27 cellular contexts compared by ENCODE assay signal in the genomic region with DNA sequence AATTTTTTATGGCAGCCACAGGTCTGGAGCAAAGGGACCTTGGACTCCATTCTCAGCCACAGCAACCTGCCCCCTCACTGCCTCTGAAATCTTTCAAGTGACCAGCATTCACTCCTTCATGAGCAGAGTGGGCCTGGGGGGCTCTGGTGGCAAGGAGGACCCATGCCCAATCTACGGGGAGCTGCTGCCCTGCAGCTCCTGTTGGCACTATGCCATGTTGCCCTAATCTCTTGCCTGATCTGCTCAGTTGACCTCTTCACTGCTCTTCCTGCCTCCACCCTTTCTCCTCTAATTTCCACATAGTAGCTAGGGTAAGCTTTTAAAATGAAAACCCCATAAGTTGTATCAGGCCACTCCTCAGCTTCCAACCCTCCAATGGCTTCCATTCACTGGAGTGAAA. TPM values are rescaled to one million over a fixed set of nuclear protein-coding genes. Genes with fewer than 3 reads are reported as not detected.
DNase-seq lines count a peak whose midpoint lies in the region; ATAC-seq, FAIRE-seq and TF ChIP-seq lines count a peak whose summit lies in the region.
"Had no signal": no experiment of that assay in that cellular context is flagged by ENCODE, and none has a peak within 500 bp of the region (broad histone marks: within the 10 kb centered on the region; RNA-seq: fewer than 3 reads in every experiment).

No MANE protein-coding gene starts in this region.

- no peak overlapping the region for H3K4me3 Mint-ChIP-seq in activated T-cell treated with anti-CD3 and anti-CD28 coated beads, Interleukin-2, amount 50 U/mL, for 4 hours
- H3K4me3 Mint-ChIP-seq: CD14-positive monocyte had no signal

- TF ChIP-seq RAD21 in K562 (CRISPR knock-in tag; conservative IDR thresholded peaks at IDR 0.05 in 1 of 2, IDR thresholded peaks at IDR 0.05 in 1 of 2), result no peak

- no peaks in the 10 kb centered on the region for H3K79me2 ChIP-seq in Karpas-422 (ENCODE audit: low read length)
- peaks cover 23% of the 10 kb centered on the region for H3K79me2 ChIP-seq in K562 (ENCODE audit: control insufficient read depth, insufficient read depth, low read length)

- POLR2A ChIA-PET in K562 (lab: Yijun Ruan, JAX), result no interaction called here

- no peak for TF ChIP-seq EP300 in K562 (IDR thresholded peaks at IDR 0.05; ENCODE audit: low read length)

- TF ChIP-seq CTCF in K562 (IDR thresholded peaks at IDR 0.05 in 2 of 3, conservative IDR thresholded peaks at IDR 0.05 in 1 of 3; ENCODE audit: insufficient read depth in 2 of 3, low read depth in 1 of 3, low read length in 3 of 3), result no peak

- in situ Hi-C loops in K562 (cut with MboI), result no loop called here

- H3K4me2 ChIP-seq in Karpas-422 (ENCODE audit: low read depth, low read length, poor library complexity, severe bottlenecking) (no peak overlapping the region), K562 (ENCODE audit: insufficient read depth, low read length) (peak overlapping the region; percentile 3; the same call in 1 of the 2 replicates)
- H3K4me2 ChIP-seq: A549 had no signal

- no peaks in the 10 kb centered on the region for H4K20me1 ChIP-seq in Karpas-422 (ENCODE audit: insufficient read depth, low read depth, low read length)
- peaks cover 11% of the 10 kb centered on the region; the same call in 1 of the 2 replicates for H4K20me1 ChIP-seq in K562 (replicated peaks; ENCODE audit: control insufficient read depth, insufficient read depth, low read length)

- H3K27me3 Mint-ChIP-seq in activated T-cell treated with anti-CD3 and anti-CD28 coated beads, Interleukin-2, amount 50 U/mL, for 4 hours (ENCODE audit: low read depth), result no peaks in the 10 kb centered on the region
- H3K27me3 Mint-ChIP-seq: CD4-positive, alpha-beta T cell had no signal

- no peak for TF ChIP-seq POLR2A in K562 (conservative IDR thresholded peaks at IDR 0.05)

- peaks cover 37% of the 10 kb centered on the region for H3K4me1 Mint-ChIP-seq in activated T-cell treated with anti-CD3 and anti-CD28 coated beads, Interleukin-2, amount 50 U/mL, for 4 hours (ENCODE audit: low read depth)

- H3K9me3 Mint-ChIP-seq in activated T-cell treated with anti-CD3 and anti-CD28 coated beads, Interleukin-2, amount 50 U/mL, for 4 hours, result peaks cover 7% of the 10 kb centered on the region
- H3K9me3 Mint-ChIP-seq: CD4-positive, alpha-beta T cell had no signal

- H3K27ac ChIP-seq in Karpas-422 (ENCODE audit: low read length) (no peak overlapping the region), K562 (ENCODE audit: extremely low read depth, low read depth, low read length) (peak overlapping the region; percentile 1; the same call in 2 of the 3 replicates)
- H3K27ac ChIP-seq: A549; BLaER1 treated with 17β-estradiol and CSF1 and Interleukin-3, amounts not matched to agents 10 nM and 100 nM; GM23248 had no signal

- CTCF ChIA-PET in K562 (lab: Yijun Ruan, JAX; ENCODE audit: low intra/inter-chr PET ratio), result no interaction called here

- 44% methylated on average over 1 of the region's 1 CpG for WGBS in K562 (ENCODE audit: insufficient coverage, low coverage, missing lambda C conversion rate)

- H3K9me1 ChIP-seq in K562 (ENCODE audit: control insufficient read depth, insufficient read depth, low read length), result no peaks in the 10 kb centered on the region

- H3K27me3 ChIP-seq in Karpas-422 (ENCODE audit: low read length) (peaks cover 6% of the 10 kb centered on the region), K562 (ENCODE audit: control insufficient read depth in 2 of 2, insufficient read depth in 2 of 2, low read length in 2 of 2) (no peaks in the 10 kb centered on the region)

- no TSS peak for BruUV-seq in K562 (replicated peaks; lab: Mats Ljungman, UMichigan)

- peaks cover 3% of the 10 kb centered on the region for H3K36me3 Mint-ChIP-seq in activated T-cell treated with anti-CD3 and anti-CD28 coated beads, Interleukin-2, amount 50 U/mL, for 4 hours (ENCODE audit: insufficient read depth)

- H3K4me1 ChIP-seq in Karpas-422 (ENCODE audit: low read length), result peaks cover 25% of the 10 kb centered on the region
- peaks cover 27% of the 10 kb centered on the region in 2 experiments for H3K4me1 ChIP-seq in K562 (replicated peaks in 1 of 2; ENCODE audit: control insufficient read depth in 2 of 2, insufficient read depth in 2 of 2, low read length in 2 of 2)
- H3K4me1 ChIP-seq: A549, BE2C had no signal

- no peak overlapping the region for H3K9ac ChIP-seq in Karpas-422 (ENCODE audit: low read length)
- H3K9ac ChIP-seq in K562 (ENCODE audit: insufficient read depth in 1 of 2, low read depth in 2 of 2, low read length in 2 of 2), result peak overlapping the region in 1 of 2 experiments; percentile 31; a peak in 2 of 4 replicates
- H3K9ac ChIP-seq: BLaER1 treated with 17β-estradiol and CSF1 and Interleukin-3, amounts not matched to agents 10 nM and 100 nM; GM23248 had no signal

- H3K9me3 ChIP-seq in Karpas-422 (ENCODE audit: low read length), result peaks cover 3% of the 10 kb centered on the region
- 0 out of 2 replicates have a peak, but pooled peaks cover 4% of the 10 kb centered on the region for H3K9me3 ChIP-seq in K562 (replicated peaks; ENCODE audit: control insufficient read depth, insufficient read depth, low read depth, low read length)
- H3K9me3 ChIP-seq: BE2C had no signal

- H2AFZ ChIP-seq in Karpas-422 (ENCODE audit: low read length), result no peak overlapping the region
- peak overlapping the region; percentile 64 for H2AFZ ChIP-seq in K562 (ENCODE audit: low read depth, low read length)
- H2AFZ ChIP-seq: GM23248 had no signal

- H3K36me3 ChIP-seq in Karpas-422 (ENCODE audit: insufficient read depth, low read length) (no peaks in the 10 kb centered on the region), K562 (ENCODE audit: control insufficient read depth, insufficient read depth, low read length) (peaks cover 5% of the 10 kb centered on the region; the same call in 2 of the 3 replicates)
- H3K36me3 ChIP-seq: BE2C; BLaER1 treated with 17β-estradiol and CSF1 and Interleukin-3, amounts not matched to agents 10 nM and 100 nM had no signal

- intact Hi-C loops in K562 (cut with micrococcal nuclease), result no loop called here

- FAIRE-seq in K562 (lab: Jason Lieb, UNC), result no peak
- FAIRE-seq: A549, D721Med, GM12878, GM19239, H1 had no signal

- H3K4me3 ChIP-seq in Karpas-422 (ENCODE audit: low read length) (no peak overlapping the region), K562 (no peak overlapping the region)
- H3K4me3 ChIP-seq: A549; BLaER1 treated with 17β-estradiol and CSF1 and Interleukin-3, amounts not matched to agents 10 nM and 100 nM; GM12878; GM23248 had no signal

- no peak for ATAC-seq in K562
- ATAC-seq in activated T-cell treated with anti-CD3 and anti-CD28 coated beads, Interleukin-2, amount 50 U/mL, for 4 hours, result no peak
- ATAC-seq: A549, GM12878 had no signal

- H3K9me2 ChIP-seq in Karpas-422 (replicated peaks; ENCODE audit: insufficient read depth, low read length), result no peaks in the 10 kb centered on the region

- DNase-seq in activated CD8-positive, alpha-beta memory T cell treated with anti-CD3 and anti-CD28 coated beads, Interleukin-2, amount 50 U/mL, for 48 hours, result peak; percentile 42
- DNase-seq in activated CD8-positive, alpha-beta memory T cell treated with anti-CD3 and anti-CD28 coated beads for 24 hours, result no peak
- DNase-seq in Karpas-422, result peak; percentile 25
- DNase-seq in K562 (ENCODE audit: extremely low read depth in 1 of 4, low spot score in 3 of 4), result no peak
- no peak for DNase-seq in activated T-cell treated with anti-CD3 and anti-CD28 coated beads, Interleukin-2, amount 50 U/mL, for 4 hours
- no peak for DNase-seq in cerebellum (ENCODE audit: low spot score)
- DNase-seq in dermis blood vessel endothelial cell, result no peak
- DNase-seq: 8988T; ACHN; AML-193; BE2C; CD4-positive, alpha-beta T cell; CD8-positive, alpha-beta memory T cell; DMS 273 treated with DMSO at 0.1 percent for 48 hours; DMS79; EL; GDM1; GM23248; H7; HCEC 1CT had no signal

TF ChIP-seq in K562, 482 proteins besides CTCF, POLR2A, EP300 and RAD21 (continues in another document):
- TF ChIP-seq NELFE (IDR thresholded peaks at IDR 0.05; ENCODE audit: insufficient read depth, insufficient read length) (no peak), DACH1 (IDR thresholded peaks at IDR 0.05; ENCODE audit: partially characterized antibody) (no peak), ESRRA (IDR thresholded peaks at IDR 0.05; ENCODE audit: borderline replicate concordance, low read depth) (0 out of 2 replicates have a peak, but pooled peaks have one; percentile 20), KDM1A (IDR thresholded peaks at IDR 0.05) (no peak)
- TF ChIP-seq, protein P1, sequence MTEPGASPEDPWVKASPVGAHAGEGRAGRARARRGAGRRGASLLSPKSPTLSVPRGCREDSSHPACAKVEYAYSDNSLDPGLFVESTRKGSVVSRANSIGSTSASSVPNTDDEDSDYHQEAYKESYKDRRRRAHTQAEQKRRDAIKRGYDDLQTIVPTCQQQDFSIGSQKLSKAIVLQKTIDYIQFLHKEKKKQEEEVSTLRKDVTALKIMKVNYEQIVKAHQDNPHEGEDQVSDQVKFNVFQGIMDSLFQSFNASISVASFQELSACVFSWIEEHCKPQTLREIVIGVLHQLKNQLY (CRISPR knock-in tag; conservative IDR thresholded peaks at IDR 0.05), result no peak

RNA-seq across cellular contexts. Expression of a gene that starts 2.9 kb away (rescaled TPM):
- 9.0 and 21.7 TPM in 2 replicates for total RNA-seq in Karpas-422 (2014; rRNA removed; shearing (Covaris generic); ENCODE audit: low replicate concordance)
- 589 and 727 TPM in 2 replicates for total RNA-seq in K562 (2011; cell fraction: chromatin; rRNA removed; ENCODE audit: low replicate concordance)
- total RNA-seq in K562 (2011; cell fraction: nucleolus; rRNA removed), result 260 and 276 TPM in 2 replicates
- total RNA-seq in K562 (2011; cell fraction: nucleoplasm; rRNA removed), result 490 and 887 TPM in 2 replicates
- total RNA-seq in K562 (2014; rRNA removed), result 111 and 151 TPM in 2 replicates
- total RNA-seq in K562 (2014; rRNA removed; fragmentation: Illumina TruSeq; extraction: Trizol), result 184 and 197 TPM in 2 replicates
- 140 and 148 TPM in 2 replicates for total RNA-seq in K562 (2015; rRNA removed; fragmentation: Illumina TruSeq; extraction: Trizol)
- total RNA-seq in K562 (2021), result 199 and 214 TPM in 2 replicates
- polyA plus RNA-seq in K562 (2011; rRNA removed), result 157 and 276 TPM in 2 replicates
- polyA plus RNA-seq in K562 (2011; cell fraction: cytosol; rRNA removed), result 122 and 401 TPM in 2 replicates
- 204 and 318 TPM in 2 replicates for polyA plus RNA-seq in K562 (2011; cell fraction: nucleus; rRNA removed)
- polyA plus RNA-seq in K562 (2012), result 162 and 213 TPM in 2 replicates
- polyA plus RNA-seq in K562 (2014; fragmentation: Illumina TruSeq; extraction: Trizol), result 161 and 185 TPM in 2 replicates
- polyA plus RNA-seq in K562 (2014; fragmentation: Nextera tagmentation; extraction: Ambion mirVana), result 10 to 100 TPM; 49.9 to 64.3 TPM
- 102 and 116 TPM in 2 replicates for polyA plus RNA-seq in K562 (2014; rRNA removed)
- polyA minus RNA-seq in K562 (2011; rRNA and poly(A)+ RNA removed), result 397 and 705 TPM in 2 replicates
- 224 and 329 TPM in 2 replicates for polyA minus RNA-seq in K562 (2011; cell fraction: cytosol; rRNA and poly(A)+ RNA removed)
- polyA minus RNA-seq in K562 (2011; cell fraction: nucleus; rRNA and poly(A)+ RNA removed), result 155 and 218 TPM in 2 replicates
- total RNA-seq in activated T-cell treated with anti-CD3 and anti-CD28 coated beads, Interleukin-2, amount 50 U/mL, for 4 hours, result 10 to 100 TPM; 41.4 to 66.8 (median 63.3) TPM
- total RNA-seq in cerebellum, result 109 TPM
- not detected in 2 replicates for total RNA-seq in dermis blood vessel endothelial cell
- total RNA-seq: GM23248 had no signal
- polyA plus RNA-seq: GM23248 had no signal

Comparison
In these comparisons a context has a peak if more than half of its experiments do, and no peak if none do; other contexts are left out.
1. DNase-seq: peak in activated CD8-positive, alpha-beta memory T cell treated with anti-CD3 and anti-CD28 coated beads, Interleukin-2, amount 50 U/mL, for 48 hours (single experiment) and Karpas-422 (single experiment); none in activated CD8-positive, alpha-beta memory T cell treated with anti-CD3 and anti-CD28 coated beads for 24 hours (single experiment), K562 (0 of 4), activated T-cell treated with anti-CD3 and anti-CD28 coated beads, Interleukin-2, amount 50 U/mL, for 4 hours (single experiment), cerebellum (single experiment) and dermis blood vessel endothelial cell (single experiment).
2. RNA of a gene that starts 2.9 kb away (total RNA-seq): 111 to 887 TPM in K562, 109 TPM in cerebellum (single experiment), 41.4 to 66.8 TPM in activated T-cell treated with anti-CD3 and anti-CD28 coated beads, Interleukin-2, amount 50 U/mL, for 4 hours and 9.0 to 21.7 TPM in Karpas-422; not detected in dermis blood vessel endothelial cell; every median in the first group is over 10 times any median in the second.